Comparison of ENCODE assay signal across 8 cellular contexts in the genomic region with DNA sequence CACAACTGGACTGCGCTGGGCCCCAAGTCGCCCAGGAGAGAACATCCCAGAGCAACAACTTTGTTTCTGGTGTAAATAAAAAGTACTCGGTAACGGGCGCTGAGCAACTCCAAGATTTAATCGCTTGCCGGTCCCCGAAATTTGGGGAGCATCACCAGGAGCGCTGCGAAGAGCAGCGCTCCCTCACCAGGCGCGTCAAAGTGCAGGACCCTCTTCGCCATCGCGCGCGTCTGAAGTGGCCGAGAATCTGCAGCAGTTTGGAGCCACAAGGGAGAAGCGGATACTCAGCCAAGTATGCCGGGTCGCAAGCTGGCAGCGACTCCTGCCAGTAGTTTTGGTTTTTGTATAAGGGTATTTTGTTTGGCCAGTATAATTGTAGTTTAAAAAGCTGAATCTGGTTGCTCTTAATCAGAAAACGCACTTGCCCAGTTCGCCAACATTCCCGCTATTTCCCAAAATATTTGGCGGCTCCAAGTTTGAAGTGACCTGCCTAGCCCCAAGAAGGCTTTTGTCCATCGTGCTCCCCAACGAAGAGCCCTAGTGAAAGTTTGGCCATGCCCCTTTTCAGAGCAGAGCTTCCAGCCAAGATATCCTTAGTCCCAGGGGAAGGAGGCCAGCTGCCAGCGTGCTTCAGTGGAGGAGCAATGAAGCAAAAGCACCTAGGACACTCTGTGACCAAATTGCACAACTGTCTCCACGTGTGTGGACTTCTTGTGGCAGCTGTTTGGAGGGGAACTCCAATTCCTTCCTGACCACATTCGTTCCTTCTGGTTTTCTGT. TPM values are rescaled to one million over a fixed set of nuclear protein-coding genes. Genes with fewer than 3 reads are reported as not detected.
DNase-seq lines count a peak whose midpoint lies in the region; ATAC-seq, FAIRE-seq and TF ChIP-seq lines count a peak whose summit lies in the region.

No MANE protein-coding gene starts in this region.

- H3K27ac ChIP-seq in PC-3 (ENCODE audit: low read length): no peak overlapping the region
- H3K27ac ChIP-seq in fibroblast of lung (ENCODE audit: insufficient read depth, low read length): no peak overlapping the region
- no peak overlapping the region for H3K27ac ChIP-seq in neuronal stem cell (replicated peaks; ENCODE audit: low read length)

- peaks cover 11% of the 10 kb centered on the region; the same call in 1 of the 2 replicates for H3K4me1 ChIP-seq in PC-3 (ENCODE audit: insufficient read depth, low read length)
- H3K4me1 ChIP-seq in fibroblast of lung (ENCODE audit: control insufficient read depth, extremely low read depth, insufficient read depth, low read length): no peaks in the 10 kb centered on the region
- H3K4me1 ChIP-seq in neuronal stem cell (ENCODE audit: control insufficient read depth in 2 of 2, insufficient read depth in 1 of 2, low read depth in 1 of 2, low read length in 2 of 2): peaks cover 6% of the 10 kb centered on the region in 2 donors

- TF ChIP-seq CTCF in BJ (IDR thresholded peaks at IDR 0.05; ENCODE audit: insufficient read depth, low read depth, low read length) (no peak), PC-3 (conservative IDR thresholded peaks at IDR 0.05; ENCODE audit: low read depth, low read length) (no peak), fibroblast of lung (conservative IDR thresholded peaks at IDR 0.05 in 1 of 2, IDR thresholded peaks at IDR 0.05 in 1 of 2; ENCODE audit: low read depth in 1 of 2, low read length in 2 of 2) (no peak)

- no peak overlapping the region for H3K9ac ChIP-seq in PC-3 (ENCODE audit: low read length)
- no peak overlapping the region for H3K9ac ChIP-seq in fibroblast of lung (ENCODE audit: insufficient read depth, low read length)
- peak overlapping the region; percentile 30 for H3K9ac ChIP-seq in neuronal stem cell (ENCODE audit: low read depth, low read length, poor library complexity)

- no peak overlapping the region for H4K91ac ChIP-seq in neuronal stem cell (ENCODE audit: low read depth, low read length, poor library complexity)

- H3K79me1 ChIP-seq in neuronal stem cell (ENCODE audit: low read depth, low read length): no peaks in the 10 kb centered on the region

- H4K8ac ChIP-seq in neuronal stem cell (ENCODE audit: low read depth, low read length): no peak overlapping the region

- no CpG with 5 or more reads among the region's 32 CpGs for WGBS in neuronal stem cell (ENCODE audit: extremely low coverage in 2 of 2, insufficient read length in 2 of 2, insufficient replicate concordance in 1 of 2), 2 donors

- H3K9me3 ChIP-seq in PC-3 (ENCODE audit: low read length) (no peaks in the 10 kb centered on the region), fibroblast of lung (ENCODE audit: control insufficient read depth, insufficient read depth, low read depth, low read length) (no peaks in the 10 kb centered on the region), neuronal stem cell (replicated peaks in 1 of 2; ENCODE audit: control insufficient read depth in 2 of 2, insufficient read depth in 1 of 2, low read depth in 1 of 2, low read length in 2 of 2) (no peaks in the 10 kb centered on the region)

- DNase-seq in BJ (ENCODE audit: low read depth) (no peak), PC-3 (no peak), fibroblast of lung (ENCODE audit: low read depth in 2 of 2) (peak; percentile 15 to 27), neuronal stem cell (ENCODE audit: low spot score) (no peak), GM12892 (ENCODE audit: insufficient read length) (no peak)
- DNase-seq in activated CD4-positive, alpha-beta T cell treated with anti-CD3 and anti-CD28 coated beads, Interleukin-2, amount 50 U/mL, for 1 hour: no peak

- H2AK5ac ChIP-seq in neuronal stem cell (ENCODE audit: low read depth, low read length): peak overlapping the region; percentile 63

- CTCF ChIA-PET in BJ (lab: Yijun Ruan, JAX) (no interaction called here), PC-3 (lab: Charles Lee) (no interaction called here)

- H3K79me2 ChIP-seq in PC-3 (ENCODE audit: low read length) (no peaks in the 10 kb centered on the region), fibroblast of lung (ENCODE audit: control insufficient read depth, insufficient read depth, low read length) (no peaks in the 10 kb centered on the region)

- ATAC-seq in PC-3 (peak; percentile 9), GM21717 (IDR thresholded peaks at IDR 0.05; ENCODE audit: unreplicated experiment) (no peak), HG03520 (IDR thresholded peaks at IDR 0.05; ENCODE audit: unreplicated experiment) (no peak)

- no peak overlapping the region for H3K14ac ChIP-seq in neuronal stem cell (ENCODE audit: low read length)

- intact Hi-C loops in PC-3 (cut with micrococcal nuclease): no loop called here

- no peak for FAIRE-seq in GM12892 (lab: Jason Lieb, UNC)

- H3F3A ChIP-seq in PC-3 (ENCODE audit: low read length, unreplicated experiment): no peaks in the 10 kb centered on the region

- H3K36me3 ChIP-seq in BJ (ENCODE audit: control insufficient read depth, insufficient read depth, low read length): no peaks in the 10 kb centered on the region
- H3K36me3 ChIP-seq in PC-3 (ENCODE audit: low read depth, low read length): no peaks in the 10 kb centered on the region
- H3K36me3 ChIP-seq in fibroblast of lung (ENCODE audit: control insufficient read depth, insufficient read depth, low read length): no peaks in the 10 kb centered on the region
- no peaks in the 10 kb centered on the region for H3K36me3 ChIP-seq in neuronal stem cell (replicated peaks in 1 of 2; ENCODE audit: control insufficient read depth in 2 of 2, insufficient read depth in 2 of 2, low read length in 2 of 2)

- H3K4me2 ChIP-seq in PC-3 (ENCODE audit: low read length) (peak overlapping the region; percentile 86), fibroblast of lung (ENCODE audit: extremely low read depth, insufficient read depth, low read length) (peak overlapping the region; percentile 85), neuronal stem cell (ENCODE audit: insufficient read depth, low read length, poor library complexity, severe bottlenecking) (peak overlapping the region; percentile 100)

- H3K18ac ChIP-seq in neuronal stem cell (ENCODE audit: low read length): peak overlapping the region; percentile 52

- H2BK5ac ChIP-seq in neuronal stem cell (ENCODE audit: low read length): no peak overlapping the region

- H2BK120ac ChIP-seq in neuronal stem cell (ENCODE audit: low read depth, low read length): no peak overlapping the region

- no peak for TF ChIP-seq POLR2A in GM12892 (IDR thresholded peaks at IDR 0.05; ENCODE audit: low read depth, low read length)

- H4K20me1 ChIP-seq in PC-3 (ENCODE audit: low read length): no peaks in the 10 kb centered on the region
- H4K20me1 ChIP-seq in fibroblast of lung (ENCODE audit: control insufficient read depth, extremely low read depth, insufficient read depth, low read length): no peaks in the 10 kb centered on the region

- POLR2A ChIA-PET in BJ (lab: Charles Lee): no interaction called here
- POLR2A ChIA-PET in PC-3 (lab: Charles Lee; ENCODE audit: unreplicated experiment): no interaction called here

- H3K9me2 ChIP-seq in PC-3 (replicated peaks; ENCODE audit: low read length): no peaks in the 10 kb centered on the region; the same call in 1 of the 2 replicates

- H2AFZ ChIP-seq in PC-3 (ENCODE audit: low read length): peak overlapping the region; percentile 90
- H2AFZ ChIP-seq in fibroblast of lung (ENCODE audit: low read length): peak overlapping the region; percentile 65
- peak overlapping the region; percentile 95 for H2AFZ ChIP-seq in neuronal stem cell (ENCODE audit: low read length)

- no peak overlapping the region for H3K23ac ChIP-seq in neuronal stem cell (ENCODE audit: low read depth, low read length, poor library complexity)

- no TSS peak for BruUV-seq in PC-3 (replicated peaks; lab: Mats Ljungman, UMichigan)

- H2BK15ac ChIP-seq in neuronal stem cell (ENCODE audit: low read length): no peak overlapping the region

- no peak overlapping the region for H2BK12ac ChIP-seq in neuronal stem cell (ENCODE audit: low read length)

- H3K4me3 ChIP-seq in BJ (ENCODE audit: low read depth, low read length) (peak overlapping the region; percentile 35), PC-3 (ENCODE audit: low read length) (peak overlapping the region; percentile 69), fibroblast of lung (replicated peaks in 1 of 4; ENCODE audit: control extremely low read depth in 1 of 4, insufficient read depth in 1 of 4, low read depth in 3 of 4, low read length in 4 of 4) (peak overlapping the region; percentile 58 to 64 (median 62)), neuronal stem cell (ENCODE audit: low read length in 2 of 2) (peak overlapping the region; percentile 54 to 80)

- peaks cover 20% of the 10 kb centered on the region for H3K27me3 ChIP-seq in BJ (ENCODE audit: control insufficient read depth, insufficient read depth, low read length)
- 0 out of 2 replicates have a peak, but pooled peaks cover 4% of the 10 kb centered on the region for H3K27me3 ChIP-seq in PC-3 (ENCODE audit: low read length)
- H3K27me3 ChIP-seq in fibroblast of lung (ENCODE audit: control insufficient read depth, insufficient read depth, low read length): peaks cover 13% of the 10 kb centered on the region
- H3K27me3 ChIP-seq in neuronal stem cell (ENCODE audit: control insufficient read depth in 3 of 3, insufficient read depth in 3 of 3, low read depth in 1 of 3, low read length in 3 of 3): peaks cover 9 to 27% (median 26%) of the 10 kb centered on the region in 3 experiments

- no peak overlapping the region for H3K4ac ChIP-seq in neuronal stem cell (ENCODE audit: low read length)

RNA-seq across cellular contexts. Expression of gene KDR, which starts 0.6 kb away (rescaled TPM):
- polyA plus RNA-seq in BJ (2011; rRNA removed) (0.01 TPM in 1 of 2 replicates, not detected in the other), fibroblast of lung (0.05 and 0.12 TPM in 2 replicates)
- not detected in 2 replicates for polyA minus RNA-seq in BJ (2011; rRNA and poly(A)+ RNA removed)
- total RNA-seq in PC-3 (2014; rRNA removed) (0.63 and 0.66 TPM in 2 replicates), fibroblast of lung (0.26 TPM in 1 of 2 replicates, not detected in the other)
- 0.05 and 0.06 TPM in 2 replicates for polyA plus RNA-seq in fibroblast of lung (2012)
- polyA minus RNA-seq in fibroblast of lung (ENCODE audit: low replicate concordance): not detected in 2 replicates
- 0.35 TPM for polyA plus RNA-seq in neuronal stem cell (2013, experiment 1 of 2)
- 0.37 TPM for polyA plus RNA-seq in neuronal stem cell (2013, experiment 2 of 2)
- not detected for polyA plus RNA-seq in GM12892 (2012; ENCODE audit: missing spikeins)

Comparison
In these comparisons a context has a peak if more than half of its experiments do, and no peak if none do; other contexts are left out.
1. DNase-seq: peak in fibroblast of lung (2 of 2); none in BJ (single experiment), PC-3 (single experiment), neuronal stem cell (single experiment), activated CD4-positive, alpha-beta T cell treated with anti-CD3 and anti-CD28 coated beads, Interleukin-2, amount 50 U/mL, for 1 hour (single experiment) and GM12892 (single experiment).
2. Peak in every context shown above with its lines, with median percentiles within 50 percentile points of each other: H3K4me3 ChIP-seq, H2AFZ ChIP-seq and H3K4me2 ChIP-seq.